23 cellular contexts compared by ENCODE assay signal in the genomic region with DNA sequence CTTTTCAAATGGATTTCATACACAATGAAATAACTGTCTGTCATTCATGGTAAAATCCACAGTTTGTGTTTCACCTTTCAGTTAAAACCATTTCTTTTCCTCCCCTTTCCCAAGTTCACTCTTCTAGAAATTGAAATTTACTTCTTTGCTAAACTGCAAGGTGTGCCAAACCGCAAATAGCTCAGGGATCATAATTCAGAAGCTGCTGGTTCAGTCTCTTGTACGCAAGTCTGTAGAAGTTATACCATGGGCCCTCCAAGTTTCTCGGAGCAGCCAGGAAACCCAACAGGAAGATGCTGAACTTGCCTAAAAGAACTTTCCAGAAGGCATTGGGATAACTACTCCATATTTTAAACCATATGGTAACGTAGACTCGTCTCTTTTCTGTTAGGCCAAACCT.
"Had no signal": no experiment of that assay in that cellular context is flagged by ENCODE, and none has a peak within 500 bp of the region (broad histone marks: within the 10 kb centered on the region; RNA-seq: fewer than 3 reads in every experiment).

No MANE protein-coding gene starts in this region.

- H3K27ac ChIP-seq: hepatocyte, left ventricle myocardium inferior, parathyroid adenoma, right atrium auricular region, right lobe of liver, spleen, tibial nerve, vagina had no signal

- H3K4me1 ChIP-seq: left ventricle myocardium inferior, parathyroid adenoma, right atrium auricular region, right lobe of liver, spleen, vagina had no signal

- H3K36me3 Mint-ChIP-seq: natural killer cell treated with Interleukin-12 subunit alpha and Interleukin-12 subunit beta and Interleukin-15 and Interleukin-18, amount 100 ng/mL, for 72 hours; stimulated activated effector memory CD8-positive, alpha-beta T cell treated with anti-CD3 and anti-CD28 coated beads, Interleukin-12 subunit alpha, Interleukin-12 subunit beta, amount 100 ng/mL, for 72 hours; type B pancreatic cell had no signal

- H3K36me3 ChIP-seq: left ventricle myocardium inferior, right atrium auricular region, right lobe of liver, spleen, tibial nerve, vagina had no signal

- H3K4me3 ChIP-seq: hepatocyte, left ventricle myocardium inferior, lung, mucosa of descending colon, right atrium auricular region, right lobe of liver, spleen, tibial nerve, vagina had no signal

- H3K27me3 ChIP-seq: hepatocyte, right atrium auricular region, right lobe of liver, spleen, tibial nerve, vagina had no signal

- ATAC-seq: mucosa of descending colon; naive thymus-derived CD4-positive, alpha-beta T cell; natural killer cell treated with Interleukin-12 subunit alpha and Interleukin-12 subunit beta and Interleukin-15 and Interleukin-18, amount 100 ng/mL, for 72 hours; right lobe of liver; stimulated activated effector memory CD8-positive, alpha-beta T cell treated with anti-CD3 and anti-CD28 coated beads, Interleukin-12 subunit alpha, Interleukin-12 subunit beta, amount 100 ng/mL, for 72 hours had no signal

- H3K4me2 ChIP-seq: hepatocyte had no signal

- H3K9me3 Mint-ChIP-seq: natural killer cell treated with Interleukin-12 subunit alpha and Interleukin-12 subunit beta and Interleukin-15 and Interleukin-18, amount 100 ng/mL, for 72 hours; type B pancreatic cell had no signal

- H3K27ac Mint-ChIP-seq: naive thymus-derived CD4-positive, alpha-beta T cell; natural killer cell treated with Interleukin-12 subunit alpha and Interleukin-12 subunit beta and Interleukin-15 and Interleukin-18, amount 100 ng/mL, for 72 hours; stimulated activated effector memory CD8-positive, alpha-beta T cell treated with anti-CD3 and anti-CD28 coated beads, Interleukin-12 subunit alpha, Interleukin-12 subunit beta, amount 100 ng/mL, for 72 hours; stimulated activated naive CD8-positive, alpha-beta T cell treated with anti-CD3 and anti-CD28 coated beads, Interleukin-15, Interleukin-2, amounts not matched to agents 100 ng/mL and 50 ng/mL, for 24 hours; type B pancreatic cell had no signal

- DNase-seq: islet precursor cell; left ventricle myocardium inferior; midbrain; mucosa of descending colon; naive thymus-derived CD4-positive, alpha-beta T cell; occipital lobe; right lobe of liver; small intestine; spleen; stimulated activated CD4-positive, alpha-beta T cell treated with anti-CD3 and anti-CD28 coated beads, Interleukin-4, amount 100 ng/mL, for 24 hours; stimulated activated naive CD4-positive, alpha-beta T cell; substantia nigra had no signal

- H3K79me2 ChIP-seq: hepatocyte, parathyroid adenoma had no signal

- H2AFZ ChIP-seq: hepatocyte, parathyroid adenoma had no signal

- H3K4me3 Mint-ChIP-seq: naive thymus-derived CD4-positive, alpha-beta T cell; natural killer cell treated with Interleukin-12 subunit alpha and Interleukin-12 subunit beta and Interleukin-15 and Interleukin-18, amount 100 ng/mL, for 72 hours; neural crest cell; stimulated activated effector memory CD8-positive, alpha-beta T cell treated with anti-CD3 and anti-CD28 coated beads, Interleukin-12 subunit alpha, Interleukin-12 subunit beta, amount 100 ng/mL, for 72 hours; stimulated activated naive CD8-positive, alpha-beta T cell treated with anti-CD3 and anti-CD28 coated beads, Interleukin-15, Interleukin-2, amounts not matched to agents 100 ng/mL and 50 ng/mL, for 24 hours; type B pancreatic cell had no signal

- H3K4me1 Mint-ChIP-seq: naive thymus-derived CD4-positive, alpha-beta T cell; neural crest cell; stimulated activated effector memory CD8-positive, alpha-beta T cell treated with anti-CD3 and anti-CD28 coated beads, Interleukin-12 subunit alpha, Interleukin-12 subunit beta, amount 100 ng/mL, for 72 hours had no signal

- H3K27me3 Mint-ChIP-seq: natural killer cell treated with Interleukin-12 subunit alpha and Interleukin-12 subunit beta and Interleukin-15 and Interleukin-18, amount 100 ng/mL, for 72 hours; stimulated activated naive CD8-positive, alpha-beta T cell treated with anti-CD3 and anti-CD28 coated beads, Interleukin-15, Interleukin-2, amounts not matched to agents 100 ng/mL and 50 ng/mL, for 24 hours had no signal

- H3K9ac ChIP-seq: parathyroid adenoma had no signal
